Comparison of ENCODE assay signal across 14 cellular contexts in the genomic region with DNA sequence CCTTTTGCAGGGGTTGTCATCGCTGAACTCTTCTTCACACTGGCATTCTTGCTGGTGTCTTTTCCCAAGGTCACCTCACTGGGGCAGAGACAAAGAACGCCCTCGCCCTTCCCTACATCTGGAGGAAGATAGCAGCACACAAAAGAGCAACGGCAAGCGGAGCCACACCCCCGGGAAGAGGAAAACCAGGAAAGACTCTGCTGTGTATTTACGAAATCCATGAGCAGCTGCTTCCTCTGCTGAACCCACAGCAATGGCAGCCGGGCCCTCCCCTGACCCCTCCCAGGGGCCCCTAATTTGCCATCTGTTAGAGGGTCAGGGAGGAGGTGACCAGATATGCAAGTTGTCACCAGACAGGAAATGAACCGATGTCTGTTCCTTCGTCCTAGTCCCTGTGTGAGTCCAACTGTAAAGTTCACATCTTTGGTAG.
DNase-seq lines count a peak whose midpoint lies in the region; ATAC-seq and TF ChIP-seq lines count a peak whose summit lies in the region.
"Had no signal": no experiment of that assay in that cellular context is flagged by ENCODE, and none has a peak within 500 bp of the region (broad histone marks: within the 10 kb centered on the region; RNA-seq: fewer than 3 reads in every experiment).

No MANE protein-coding gene starts in this region.

- H3K4me1 ChIP-seq in Caco-2 (peaks cover 45% of the 10 kb centered on the region), RWPE2 (ENCODE audit: insufficient read depth, poor library complexity, severe bottlenecking) (peaks cover 7% of the 10 kb centered on the region), left ventricle myocardium inferior (peaks cover 100% of the 10 kb centered on the region)

- H3K27ac Mint-ChIP-seq in Caco-2 (ENCODE audit: unreplicated experiment) (peak overlapping the region; percentile 76), neural crest cell (ENCODE audit: unreplicated experiment) (peak overlapping the region; percentile 36)

- H3K27me3 Mint-ChIP-seq in Caco-2 (ENCODE audit: insufficient read depth, unreplicated experiment) (no peaks in the 10 kb centered on the region), neural crest cell (ENCODE audit: low read depth) (no peaks in the 10 kb centered on the region)

- TF ChIP-seq CTCF in Caco-2 (IDR thresholded peaks at IDR 0.05; ENCODE audit: insufficient read depth in 1 of 2, low read depth in 1 of 2, low read length in 1 of 2, severe bottlenecking in 1 of 2, unreplicated experiment in 1 of 2) (no peak), RWPE2 (IDR thresholded peaks at IDR 0.05; ENCODE audit: poor library complexity, severe bottlenecking) (no peak), left ventricle myocardium inferior (IDR thresholded peaks at IDR 0.05; ENCODE audit: borderline replicate concordance) (no peak), neural crest cell (conservative IDR thresholded peaks at IDR 0.05) (no peak)

- H3K4me1 Mint-ChIP-seq in Caco-2 (ENCODE audit: low read depth, unreplicated experiment), result peaks cover 64% of the 10 kb centered on the region
- peaks cover 60% of the 10 kb centered on the region for H3K4me1 Mint-ChIP-seq in neural crest cell

- peak overlapping the region; percentile 26 for H3K27ac ChIP-seq in RWPE2 (ENCODE audit: poor library complexity, severe bottlenecking)
- peak overlapping the region; percentile 83 for H3K27ac ChIP-seq in left ventricle myocardium inferior (replicated peaks)
- H3K27ac ChIP-seq: PC-9 had no signal

- H3K36me3 Mint-ChIP-seq in Caco-2 (ENCODE audit: insufficient read depth, unreplicated experiment), result peaks cover 94% of the 10 kb centered on the region
- H3K36me3 Mint-ChIP-seq in neural crest cell (ENCODE audit: low read depth), result peaks cover 42% of the 10 kb centered on the region

- no TSS peak for BruUV-seq in Caco-2 (replicated peaks; lab: Mats Ljungman, UMichigan)

- H3K4me3 ChIP-seq in Caco-2 (ENCODE audit: low read depth, low read length), result no peak overlapping the region
- no peak overlapping the region for H3K4me3 ChIP-seq in RWPE2 (ENCODE audit: severe bottlenecking)
- peak overlapping the region; percentile 7 for H3K4me3 ChIP-seq in left ventricle myocardium inferior
- H3K4me3 ChIP-seq: PC-9 had no signal

- intact Hi-C loops in Caco-2 (cut with micrococcal nuclease; ENCODE audit: unreplicated experiment) (no loop called here), left ventricle myocardium inferior (cut with micrococcal nuclease) (no loop called here)

- H3K36me3 ChIP-seq in Caco-2 (ENCODE audit: control insufficient read depth, insufficient read depth, low read length), result no peaks in the 10 kb centered on the region; the same call in none of the 2 replicates
- no peaks in the 10 kb centered on the region for H3K36me3 ChIP-seq in RWPE2 (ENCODE audit: low read depth)
- H3K36me3 ChIP-seq in left ventricle myocardium inferior, result peaks cover 73% of the 10 kb centered on the region

- CTCF ChIA-PET in Caco-2 (lab: Charles Lee), result no interaction called here

- POLR2A ChIA-PET in Caco-2 (lab: Charles Lee), result no interaction called here

- ATAC-seq in RWPE2 (ENCODE audit: low read depth) (no peak), HG02852 (IDR thresholded peaks at IDR 0.05; ENCODE audit: unreplicated experiment) (no peak), HG02610 (IDR thresholded peaks at IDR 0.05; ENCODE audit: unreplicated experiment) (no peak), GM19463 (IDR thresholded peaks at IDR 0.05; ENCODE audit: unreplicated experiment) (no peak)

- H3K27me3 ChIP-seq in Caco-2 (replicated peaks; ENCODE audit: control insufficient read depth, insufficient read depth, low read length) (no peaks in the 10 kb centered on the region), RWPE2 (ENCODE audit: insufficient read depth, poor library complexity, severe bottlenecking) (no peaks in the 10 kb centered on the region), left ventricle myocardium inferior (ENCODE audit: low read depth) (no peaks in the 10 kb centered on the region)

- H3K4me3 Mint-ChIP-seq in Caco-2 (ENCODE audit: unreplicated experiment), result no peak overlapping the region
- H3K4me3 Mint-ChIP-seq in neural crest cell, result no peak overlapping the region

- H3K9me3 Mint-ChIP-seq in Caco-2 (ENCODE audit: unreplicated experiment) (no peaks in the 10 kb centered on the region), neural crest cell (peaks cover 3% of the 10 kb centered on the region)

- H3K9me3 ChIP-seq in Caco-2, result no peaks in the 10 kb centered on the region
- no peaks in the 10 kb centered on the region for H3K9me3 ChIP-seq in RWPE2 (ENCODE audit: severe bottlenecking)
- no peaks in the 10 kb centered on the region for H3K9me3 ChIP-seq in left ventricle myocardium inferior (replicated peaks)

- no peak for DNase-seq in Caco-2
- no peak for DNase-seq in RWPE2 (ENCODE audit: low spot score)
- DNase-seq in left ventricle myocardium inferior, result peak; percentile 38
- DNase-seq in neural crest cell (ENCODE audit: low read depth, low spot score), result no peak
- DNase-seq in CD1c-positive myeloid dendritic cell (ENCODE audit: extremely low spot score), result no peak
- DNase-seq: activated naive CD4-positive, alpha-beta T cell treated with Interleukin-2 at 50 U/mL for 16 hours; central memory CD4-positive, alpha-beta T cell; NCI-H187; nucleus accumbens; PC-9; stimulated activated naive CD4-positive, alpha-beta T cell had no signal
